8 cellular contexts compared by ENCODE assay signal in the genomic region with DNA sequence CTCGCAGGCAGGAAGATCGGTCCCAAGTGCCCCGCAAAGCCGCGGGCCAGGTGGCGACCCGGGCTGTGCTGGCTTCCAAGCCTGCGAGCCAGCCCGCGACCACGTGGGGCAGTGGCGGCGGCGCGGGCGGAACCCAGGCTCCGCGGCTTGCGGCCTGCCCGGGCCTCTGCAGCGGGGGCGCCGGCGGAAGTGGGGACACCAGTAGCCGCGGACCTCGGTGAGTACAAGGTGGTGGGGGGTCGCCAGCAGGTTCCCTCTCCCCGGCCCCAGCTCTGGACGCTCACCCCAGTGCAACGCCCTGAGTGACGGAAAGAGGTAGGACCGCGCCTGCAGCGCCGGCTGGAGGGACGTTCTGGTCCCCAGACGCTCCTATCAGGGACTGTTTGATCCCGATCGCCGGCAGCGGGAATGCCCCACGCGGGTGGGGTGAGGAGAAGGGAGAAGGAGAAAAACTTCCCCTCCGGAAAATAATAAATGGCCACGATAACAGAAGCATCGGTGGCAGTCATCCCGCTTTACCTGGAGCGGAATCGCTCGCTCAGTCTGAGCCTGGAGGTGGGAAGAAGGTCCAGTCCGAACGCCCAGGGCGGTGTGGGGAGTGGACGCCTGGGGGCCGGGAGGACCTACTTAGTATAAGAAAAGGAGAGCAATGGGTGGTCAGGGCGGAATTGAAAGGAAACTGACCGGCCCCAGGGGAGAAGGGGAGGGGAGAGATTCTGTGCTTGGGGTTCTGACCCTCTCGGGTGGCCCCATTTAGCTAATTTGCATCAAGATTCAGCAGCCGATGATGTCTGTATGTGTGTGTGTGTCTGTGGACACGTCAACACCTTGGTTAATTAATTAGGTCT. TPM values are rescaled to one million over a fixed set of nuclear protein-coding genes. Genes with fewer than 3 reads are reported as not detected.
DNase-seq lines count a peak whose midpoint lies in the region; ATAC-seq, FAIRE-seq and TF ChIP-seq lines count a peak whose summit lies in the region.

A gene with protein sequence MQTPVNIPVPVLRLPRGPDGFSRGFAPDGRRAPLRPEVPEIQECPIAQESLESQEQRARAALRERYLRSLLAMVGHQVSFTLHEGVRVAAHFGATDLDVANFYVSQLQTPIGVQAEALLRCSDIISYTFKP (plus strand): TSS at position 198 of the 848 bp plus-strand sequence. CDS start 10,855 bp downstream, outside the sequence.

- no peaks in the 10 kb centered on the region for H3K27me3 ChIP-seq in duodenal mucosa (ENCODE audit: control insufficient read depth in 1 of 2, insufficient read depth in 2 of 2, low read length in 2 of 2)

- no peaks in the 10 kb centered on the region for H3K9me3 ChIP-seq in duodenal mucosa (ENCODE audit: control insufficient read depth in 1 of 2, low read length in 2 of 2)

- 0 to 1% methylated on average over 30 to 55 of the region's 61 CpGs for WGBS in lower leg skin, 2 donors

- ATAC-seq in HG03097 (IDR thresholded peaks at IDR 0.05; ENCODE audit: low FRiP score, unreplicated experiment) = peak; percentile 33

- DNase-seq in DMS79 (lab: John Stamatoyannopoulos, UW) = peak; percentile 6
- DNase-seq in NCI-H69 (lab: John Stamatoyannopoulos, UW) = peak; percentile 93
- peak; percentile 82 to 85 for DNase-seq in activated CD4-positive, alpha-beta T cell treated with anti-CD3 and anti-CD28 coated beads, Interleukin-2, amount 50 U/mL, for 48 hours
- peak; percentile 54 to 95 for DNase-seq in lower leg skin (ENCODE audit: low spot score in 2 of 2)
- peak; percentile 77 to 79 for DNase-seq in stimulated activated CD4-positive, alpha-beta T cell treated with anti-CD3 and anti-CD28 coated beads, Interleukin-4, amount 100 ng/mL, for 48 hours (ENCODE audit: low read depth in 2 of 2)
- no peak for DNase-seq in D721Med (ENCODE audit: insufficient read length, low spot score)

- TF ChIP-seq CTCF in lower leg skin (IDR thresholded peaks at IDR 0.05) = no peak
- no peak for TF ChIP-seq CTCF in D721Med (IDR thresholded peaks at IDR 0.05; ENCODE audit: insufficient read depth, missing control alignments)

- H3K27ac ChIP-seq in duodenal mucosa (ENCODE audit: low read depth, low read length) = peak within 1 kb of the TSS; percentile 67

- H3K36me3 ChIP-seq in duodenal mucosa (ENCODE audit: control insufficient read depth in 1 of 2, insufficient read depth in 2 of 2, low read length in 2 of 2) = peaks cover 7 to 11% of the 10 kb centered on the region in 2 donors

- no peak for TF ChIP-seq POLR2A in lower leg skin (IDR thresholded peaks at IDR 0.05)

- no peak for FAIRE-seq in D721Med (lab: Jason Lieb, UNC)

- peak within 1 kb of the TSS; percentile 84 for H3K9ac ChIP-seq in duodenal mucosa (ENCODE audit: low read depth in 1 of 2, low read length in 2 of 2)

- H3K4me1 ChIP-seq in duodenal mucosa (ENCODE audit: control insufficient read depth in 1 of 2, insufficient read depth in 2 of 2, low read length in 2 of 2) = peaks cover 39 to 46% of the 10 kb centered on the region in 2 donors

- H3K4me3 ChIP-seq in duodenal mucosa (ENCODE audit: low read depth in 1 of 2, low read length in 2 of 2) = peak within 1 kb of the TSS; percentile 75 to 87
- H3K4me3 ChIP-seq in lower leg skin (ENCODE audit: low read depth, poor library complexity, severe bottlenecking) = peak within 1 kb of the TSS; percentile 88

- intact Hi-C loops in lower leg skin (cut with DNase I; ENCODE audit: low total_unique reads) = no loop called here

RNA-seq across cellular contexts. Expression of the gene that starts here (rescaled TPM):
- 10 to 100 TPM; 11.8 to 24.9 (median 21.5) TPM for total RNA-seq in lower leg skin
